Comparison of ENCODE assay signal across 13 cellular contexts in the genomic region with DNA sequence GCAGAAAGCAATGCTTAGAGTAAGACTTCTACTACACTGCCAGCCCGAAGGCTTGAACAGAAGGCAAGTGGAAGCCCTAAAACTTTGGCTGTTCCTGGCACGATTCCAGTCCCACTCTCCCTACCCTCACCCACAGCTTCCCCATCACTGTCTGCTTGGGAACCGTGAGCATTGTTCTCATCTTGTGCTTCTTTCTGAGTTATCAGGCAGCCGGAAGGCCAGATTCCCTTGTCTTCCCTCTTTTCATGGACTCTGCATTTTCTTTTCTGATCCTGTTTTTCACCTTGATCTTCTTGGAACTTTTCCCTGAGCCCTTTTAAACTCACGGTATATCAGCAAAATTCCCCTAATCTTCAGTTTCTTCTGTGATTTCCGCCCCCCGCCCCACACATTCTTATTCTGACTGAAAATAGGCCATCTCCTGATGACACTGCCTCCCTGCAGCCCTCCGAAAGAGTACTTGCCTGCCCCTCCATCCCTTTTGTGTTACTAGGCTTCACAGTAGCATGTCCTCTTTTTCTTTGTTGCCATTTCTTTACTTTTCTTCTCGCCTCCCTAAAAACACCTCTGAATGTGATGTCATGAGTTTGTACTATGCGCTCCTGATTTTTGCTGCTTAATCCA. TPM values are rescaled to one million over a fixed set of nuclear protein-coding genes. Genes with fewer than 3 reads are reported as not detected.
DNase-seq lines count a peak whose midpoint lies in the region; ATAC-seq and TF ChIP-seq lines count a peak whose summit lies in the region.
"Had no signal": no experiment of that assay in that cellular context is flagged by ENCODE, and none has a peak within 500 bp of the region (broad histone marks: within the 10 kb centered on the region; RNA-seq: fewer than 3 reads in every experiment).

No MANE protein-coding gene starts in this region.

- H3K4me3 ChIP-seq in GM12865 (ENCODE audit: low read depth, low read length) = peak overlapping the region; percentile 0
- no peak overlapping the region for H3K4me3 ChIP-seq in naive thymus-derived CD4-positive, alpha-beta T cell (ENCODE audit: low read length)
- H3K4me3 ChIP-seq: dorsolateral prefrontal cortex had no signal

- peaks cover 0 to 13% (median 5%) of the 10 kb centered on the region in 5 donors for H3K36me3 Mint-ChIP-seq in naive thymus-derived CD4-positive, alpha-beta T cell

- peaks cover 0 to 1% (median 0%) of the 10 kb centered on the region in 11 donors for H3K9me3 Mint-ChIP-seq in naive thymus-derived CD4-positive, alpha-beta T cell
- H3K9me3 Mint-ChIP-seq: activated naive CD4-positive, alpha-beta T cell treated with anti-CD3 and anti-CD28 coated beads, Interleukin-2, amount 50 U/mL, for 72 hours had no signal

- CTCF ChIA-PET in naive thymus-derived CD4-positive, alpha-beta T cell (lab: Charles Lee) = no interaction called here

- peak overlapping the region in 5 of 9 donors; percentile 7 to 61 (median 17) for H3K27ac Mint-ChIP-seq in naive thymus-derived CD4-positive, alpha-beta T cell

- H3K4me3 Mint-ChIP-seq in naive thymus-derived CD4-positive, alpha-beta T cell = peak overlapping the region in 4 of 10 donors; percentile 10 to 32 (median 25)

- intact Hi-C loops in naive thymus-derived CD4-positive, alpha-beta T cell (cut with micrococcal nuclease) = no loop called here

- DNase-seq in NCI-H2107 treated with DMSO at 0.1 percent for 48 hours (lab: John Stamatoyannopoulos, UW; ENCODE audit: unreplicated experiment) (peak; percentile 22), NCI-H2107 (lab: John Stamatoyannopoulos, UW) (no peak), GM12865 (ENCODE audit: low read depth) (peak; percentile 63), NCI-H2196 treated with DMSO at 0.1 percent for 48 hours (lab: John Stamatoyannopoulos, UW; ENCODE audit: unreplicated experiment) (no peak), NCI-H2171 treated with DMSO at 0.1 percent for 48 hours (lab: John Stamatoyannopoulos, UW) (no peak)
- peak; percentile 25 to 27 for DNase-seq in activated T-cell treated with anti-CD3 and anti-CD28 coated beads, Interleukin-2, amount 50 U/mL, for 48 hours
- DNase-seq in naive thymus-derived CD4-positive, alpha-beta T cell = no peak
- DNase-seq: 8988T, dorsolateral prefrontal cortex, NCI-H2081, right cardiac atrium had no signal

- POLR2A ChIA-PET in naive thymus-derived CD4-positive, alpha-beta T cell (lab: Charles Lee) = no interaction called here

- H3K27me3 Mint-ChIP-seq in naive thymus-derived CD4-positive, alpha-beta T cell = no peaks in the 10 kb centered on the region

- no peak overlapping the region for H3K27ac ChIP-seq in naive thymus-derived CD4-positive, alpha-beta T cell (ENCODE audit: low read depth, low read length)
- H3K27ac ChIP-seq: dorsolateral prefrontal cortex had no signal

- no peaks in the 10 kb centered on the region for H3K9me3 ChIP-seq in naive thymus-derived CD4-positive, alpha-beta T cell (ENCODE audit: control insufficient read depth in 2 of 3, low read length in 3 of 3)

- TF ChIP-seq CTCF in GM12865 (IDR thresholded peaks at IDR 0.05; ENCODE audit: insufficient read depth, low read depth, low read length, missing control alignments) = no peak

- peaks cover 44 to 62% (median 55%) of the 10 kb centered on the region in 7 donors for H3K4me1 Mint-ChIP-seq in naive thymus-derived CD4-positive, alpha-beta T cell

- H3K27me3 ChIP-seq in naive thymus-derived CD4-positive, alpha-beta T cell (ENCODE audit: control insufficient read depth in 2 of 2, insufficient read depth in 2 of 2, low read length in 2 of 2) = no peaks in the 10 kb centered on the region
- H3K27me3 ChIP-seq: dorsolateral prefrontal cortex had no signal

- H3K4me1 ChIP-seq in naive thymus-derived CD4-positive, alpha-beta T cell (ENCODE audit: control insufficient read depth in 2 of 2, insufficient read depth in 2 of 2, low read length in 2 of 2) = peaks cover 5% of the 10 kb centered on the region in 2 donors

- ATAC-seq in naive thymus-derived CD4-positive, alpha-beta T cell = no peak
- no peak for ATAC-seq in GM21528 (IDR thresholded peaks at IDR 0.05; ENCODE audit: low FRiP score, unreplicated experiment)

- no peaks in the 10 kb centered on the region for H3K36me3 ChIP-seq in naive thymus-derived CD4-positive, alpha-beta T cell (ENCODE audit: control insufficient read depth in 2 of 3, insufficient read depth in 3 of 3, low read length in 3 of 3)

RNA-seq across cellular contexts. Expression of gene RCOR1, which starts 29.9 kb away (rescaled TPM):
- 10 to 100 TPM; 19.0 to 34.4 (median 23.7) TPM for total RNA-seq in naive thymus-derived CD4-positive, alpha-beta T cell
- polyA plus RNA-seq in naive thymus-derived CD4-positive, alpha-beta T cell = 1 to 10 TPM in 1 of 2 donors, under 1 TPM in 1; 0.63 to 1.2 TPM

Comparison
In these comparisons a context has a peak if more than half of its experiments do, and no peak if none do; other contexts are left out.
1. DNase-seq: peak in NCI-H2107 treated with DMSO at 0.1 percent for 48 hours (single experiment), GM12865 (single experiment) and activated T-cell treated with anti-CD3 and anti-CD28 coated beads, Interleukin-2, amount 50 U/mL, for 48 hours (2 of 2); none in NCI-H2107 (single experiment), naive thymus-derived CD4-positive, alpha-beta T cell (0 of 9), NCI-H2196 treated with DMSO at 0.1 percent for 48 hours (single experiment) and NCI-H2171 treated with DMSO at 0.1 percent for 48 hours (single experiment).